In genomic region chr4:102578270-102578669, GRCh38 we compare ENCODE assay signal across 16 cellular contexts.
"Had no signal": no experiment of that assay in that cellular context is flagged by ENCODE, and none has a peak within 500 bp of the region (broad histone marks: within the 10 kb centered on the region; RNA-seq: fewer than 3 reads in every experiment).

No MANE protein-coding gene starts in this region.

- H3K9me3 Mint-ChIP-seq: neural crest cell had no signal

- ATAC-seq: stimulated activated naive CD8-positive, alpha-beta T cell treated with anti-CD3 and anti-CD28 coated beads, Interleukin-15, Interleukin-2, amounts not matched to agents 100 U/mL and 50 U/mL, for 24 hours had no signal

- H3K27ac ChIP-seq: adrenal gland, coronary artery, epithelial cell of prostate, left ventricle myocardium inferior, ovary, thoracic aorta had no signal

- H3K27me3 ChIP-seq: adrenal gland, ovary had no signal

- H3K9me3 ChIP-seq: adrenal gland, left ventricle myocardium inferior, ovary, thoracic aorta had no signal

- H3K36me3 ChIP-seq: ovary had no signal

- DNase-seq: activated CD4-positive, alpha-beta T cell treated with anti-CD3 and anti-CD28 coated beads for 4 hours; activated CD8-positive, alpha-beta memory T cell treated with anti-CD3 and anti-CD28 coated beads for 24 hours; activated effector memory CD4-positive, alpha-beta T cell treated with anti-CD3 and anti-CD28 coated beads, Interleukin-2, amount 50 U/mL, for 16 hours; adrenal gland; effector memory CD4-positive, alpha-beta T cell; kidney; left ventricle myocardium inferior; ovary; stimulated activated CD4-positive, alpha-beta T cell treated with anti-CD3 and anti-CD28 coated beads, Interleukin-4, amount 100 ng/mL, for 1 hour; stimulated activated CD8-positive, alpha-beta memory T cell treated with anti-CD3 and anti-CD28 coated beads, Interleukin-4, amount 100 ng/mL, for 48 hours; stimulated activated naive CD8-positive, alpha-beta T cell treated with anti-CD3 and anti-CD28 coated beads, Interleukin-15, Interleukin-2, amounts not matched to agents 100 U/mL and 50 U/mL, for 24 hours; T1000 had no signal

- H3K4me3 ChIP-seq: adrenal gland, coronary artery, left ventricle myocardium inferior, ovary, thoracic aorta had no signal

- H3K4me3 Mint-ChIP-seq: neural crest cell had no signal
